ENCODE assay signal across 8 cellular contexts in genomic region chr1:12617901-12618660, GRCh38. TPM values are rescaled to one million over a fixed set of nuclear protein-coding genes. Genes with fewer than 3 reads are reported as not detected.
DNase-seq lines count a peak whose midpoint lies in the region; ATAC-seq and TF ChIP-seq lines count a peak whose summit lies in the region.

A gene with protein sequence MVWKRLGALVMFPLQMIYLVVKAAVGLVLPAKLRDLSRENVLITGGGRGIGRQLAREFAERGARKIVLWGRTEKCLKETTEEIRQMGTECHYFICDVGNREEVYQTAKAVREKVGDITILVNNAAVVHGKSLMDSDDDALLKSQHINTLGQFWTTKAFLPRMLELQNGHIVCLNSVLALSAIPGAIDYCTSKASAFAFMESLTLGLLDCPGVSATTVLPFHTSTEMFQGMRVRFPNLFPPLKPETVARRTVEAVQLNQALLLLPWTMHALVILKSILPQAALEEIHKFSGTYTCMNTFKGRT (minus strand): TSS chr1:12618210. CDS start chr1:12617348, 862 bp downstream.

- peaks cover 19% of the 10 kb centered on the region for H4K20me1 ChIP-seq in DND-41 (ENCODE audit: insufficient read depth, low read length)

- H3K4me3 ChIP-seq in DND-41 (ENCODE audit: low read depth in 1 of 2, low read length in 2 of 2): peak within 1 kb of the TSS; percentile 60 to 65
- H3K4me3 ChIP-seq in SJSA1: peak within 1 kb of the TSS; percentile 44
- peak within 1 kb of the TSS; percentile 41 to 50 for H3K4me3 ChIP-seq in neutrophil (ENCODE audit: low read depth in 1 of 2, low read length in 1 of 2)
- peak within 1 kb of the TSS; percentile 85 to 92 for H3K4me3 ChIP-seq in tibial artery

- intact Hi-C loops in tibial artery (cut with DNase I; ENCODE audit: low total_unique reads): loop anchor here (5.0 to 10.0 kb wide), 3 partner anchors 76 to 216 kb away; no protein-coding TSS in a partner anchor

- no peak for TF ChIP-seq CTCF in DND-41 (IDR thresholded peaks at IDR 0.05; ENCODE audit: borderline replicate concordance, extremely low read depth, low read length, poor library complexity, severe bottlenecking)
- no peak for TF ChIP-seq CTCF in neutrophil (IDR thresholded peaks at IDR 0.05)
- no peak for TF ChIP-seq CTCF in tibial artery (IDR thresholded peaks at IDR 0.05)

- peaks cover 5% of the 10 kb centered on the region for H3K27me3 ChIP-seq in DND-41 (ENCODE audit: insufficient read depth, low read length, poor library complexity)
- peaks cover 5% of the 10 kb centered on the region for H3K27me3 ChIP-seq in SJSA1 (replicated peaks)
- peaks cover 84% of the 10 kb centered on the region for H3K27me3 ChIP-seq in neutrophil
- H3K27me3 ChIP-seq in tibial artery: no peaks in the 10 kb centered on the region

- H3K4me1 ChIP-seq in DND-41 (ENCODE audit: insufficient read depth, low read length): peaks cover 78% of the 10 kb centered on the region
- peaks cover 49% of the 10 kb centered on the region for H3K4me1 ChIP-seq in SJSA1 (replicated peaks)
- H3K4me1 ChIP-seq in neutrophil (ENCODE audit: control insufficient read depth in 1 of 2, insufficient read depth in 1 of 2, low read depth in 1 of 2, low read length in 1 of 2): peaks cover 39 to 43% of the 10 kb centered on the region in 2 experiments
- peaks cover 7 to 74% (median 58%) of the 10 kb centered on the region in 4 donors for H3K4me1 ChIP-seq in tibial artery

- ATAC-seq in DND-41 (ENCODE audit: insufficient read depth, low read depth): peak; percentile 76
- peak; percentile 41 to 73 for ATAC-seq in activated naive CD4-positive, alpha-beta T cell treated with anti-CD3 and anti-CD28 coated beads, Interleukin-2, amount 50 U/mL, for 72 hours
- no peak for ATAC-seq in HG03571 (IDR thresholded peaks at IDR 0.05; ENCODE audit: unreplicated experiment)

- peak within 1 kb of the TSS; percentile 64 for H2AFZ ChIP-seq in DND-41 (ENCODE audit: low read depth, low read length)

- peak; percentile 92 for DNase-seq in DND-41
- peak; percentile 79 for DNase-seq in HuH-7 (ENCODE audit: low spot score)
- DNase-seq in SJSA1 (ENCODE audit: low read depth in 1 of 2, low spot score in 2 of 2): peak; percentile 61 to 68
- peak; percentile 74 to 77 for DNase-seq in activated naive CD4-positive, alpha-beta T cell treated with anti-CD3 and anti-CD28 coated beads, Interleukin-2, amount 50 U/mL, for 72 hours (ENCODE audit: low spot score in 2 of 2)
- peak; percentile 77 for DNase-seq in globus pallidus (ENCODE audit: low spot score)
- peak; percentile 82 to 95 for DNase-seq in tibial artery

- H3K36me3 Mint-ChIP-seq in activated naive CD4-positive, alpha-beta T cell treated with anti-CD3 and anti-CD28 coated beads, Interleukin-2, amount 50 U/mL, for 72 hours: peaks cover 29 to 42% of the 10 kb centered on the region in 2 donors

- H3K27ac Mint-ChIP-seq in activated naive CD4-positive, alpha-beta T cell treated with anti-CD3 and anti-CD28 coated beads, Interleukin-2, amount 50 U/mL, for 72 hours: peak within 1 kb of the TSS; percentile 93 to 99

- H3K9ac ChIP-seq in DND-41 (ENCODE audit: low read depth, low read length): peak within 1 kb of the TSS; percentile 65

- H3K36me3 ChIP-seq in DND-41 (ENCODE audit: insufficient read depth, low read length): peaks cover 8% of the 10 kb centered on the region; the same call in 1 of the 2 replicates
- H3K36me3 ChIP-seq in SJSA1: no peaks in the 10 kb centered on the region
- H3K36me3 ChIP-seq in neutrophil: no peaks in the 10 kb centered on the region
- no peaks in the 10 kb centered on the region for H3K36me3 ChIP-seq in tibial artery

- H3K4me2 ChIP-seq in DND-41 (ENCODE audit: insufficient read depth, low read length): peak within 1 kb of the TSS; percentile 68

- H3K9me3 Mint-ChIP-seq in activated naive CD4-positive, alpha-beta T cell treated with anti-CD3 and anti-CD28 coated beads, Interleukin-2, amount 50 U/mL, for 72 hours: no peaks in the 10 kb centered on the region

- H3K79me2 ChIP-seq in DND-41 (ENCODE audit: insufficient read depth, low read length): peaks cover 42% of the 10 kb centered on the region

- H3K27ac ChIP-seq in DND-41 (ENCODE audit: low read length) (peak within 1 kb of the TSS; percentile 90), SJSA1 (no peak within 1 kb of the TSS), neutrophil (no peak within 1 kb of the TSS), tibial artery (peak within 1 kb of the TSS; percentile 99)

- H3K9me3 ChIP-seq in DND-41 (ENCODE audit: insufficient read depth, low read length, severe bottlenecking) (no peaks in the 10 kb centered on the region), SJSA1 (replicated peaks) (no peaks in the 10 kb centered on the region), neutrophil (no peaks in the 10 kb centered on the region), tibial artery (no peaks in the 10 kb centered on the region)

RNA-seq across cellular contexts. Expression of the gene that starts here (rescaled TPM):
- 0.76 and 0.88 TPM in 2 replicates for total RNA-seq in SJSA1 (2014; rRNA removed; shearing (Covaris generic))
- total RNA-seq in activated naive CD4-positive, alpha-beta T cell treated with anti-CD3 and anti-CD28 coated beads, Interleukin-2, amount 50 U/mL, for 72 hours: 10 to 100 TPM; 85.2 to 93.9 TPM

Comparison
In these comparisons a context has a peak if more than half of its experiments do, and no peak if none do; other contexts are left out.
1. RNA of the gene that starts here (total RNA-seq): 85.2 to 93.9 TPM in activated naive CD4-positive, alpha-beta T cell treated with anti-CD3 and anti-CD28 coated beads, Interleukin-2, amount 50 U/mL, for 72 hours; 0.76 to 0.88 TPM in SJSA1; every median in the first group is over 10 times any median in the second.
2. Peak in DNase-seq and H3K4me3 ChIP-seq in SJSA1; RNA of the gene not detected or under 1 TPM.
3. H3K27ac ChIP-seq: peak in DND-41 (single experiment) and tibial artery (2 of 2); none in SJSA1 (single experiment) and neutrophil (single experiment).
4. Peak in every context shown above with its lines, with median percentiles within 50 percentile points of each other: DNase-seq and H3K4me3 ChIP-seq.